Comparison of ENCODE assay signal across 16 cellular contexts in genomic region chr16:66271074-66272060, GRCh38.
DNase-seq lines count a peak whose midpoint lies in the region; ATAC-seq, FAIRE-seq and TF ChIP-seq lines count a peak whose summit lies in the region.
"Had no signal": no experiment of that assay in that cellular context is flagged by ENCODE, and none has a peak within 500 bp of the region (broad histone marks: within the 10 kb centered on the region; RNA-seq: fewer than 3 reads in every experiment).

No MANE protein-coding gene starts in this region.

- intact Hi-C loops in activated CD4-positive, alpha-beta memory T cell treated with anti-CD3 and anti-CD28 coated beads for 36 hours (cut with micrococcal nuclease) = loop anchor here (10.0 kb wide), 1 partner anchor 1147 kb away; the partner anchor contains the start of gene CDH11

- dilution Hi-C loops in keratinocyte (cut with MboI; ENCODE audit: extremely low pct_ligation_motif_present, low sequenced_read_pairs) = no loop called here

- H4K20me1 ChIP-seq in keratinocyte (ENCODE audit: control insufficient read depth, extremely low read depth, insufficient read depth, low read length) = no peaks in the 10 kb centered on the region

- H3K4me3 Mint-ChIP-seq in activated CD4-positive, alpha-beta memory T cell treated with anti-CD3 and anti-CD28 coated beads, Interleukin-2, amount 10 ng/mL, durations not matched to agents 7 days and 5 days = no peak overlapping the region
- H3K4me3 Mint-ChIP-seq in activated CD4-positive, alpha-beta memory T cell treated with anti-CD3 and anti-CD28 coated beads for 36 hours = no peak overlapping the region
- H3K4me3 Mint-ChIP-seq: activated naive CD4-positive, alpha-beta T cell treated with anti-CD3 and anti-CD28 coated beads, Interleukin-2, amount 10 ng/mL, durations not matched to agents 7 days and 5 days; stimulated activated naive B cell treated with anti-CD40 and anti-IgM and Interleukin-4, amounts not matched to agents 10 μg/mL and 1 μg/mL and 100 μg/mL, for 72 hours had no signal

- TF ChIP-seq CTCF in WERI-Rb-1 (IDR thresholded peaks at IDR 0.05; ENCODE audit: low read depth, low read length) (0 out of 2 replicates have a peak, but pooled peaks have one; percentile 4), keratinocyte (optimal IDR thresholded peaks at IDR 0.05 in 1 of 3, IDR thresholded peaks at IDR 0.05 in 1 of 3, conservative IDR thresholded peaks at IDR 0.05 in 1 of 3; ENCODE audit: extremely low read depth in 1 of 3, insufficient read depth in 2 of 3, low read length in 3 of 3) (no peak)

- peak overlapping the region; percentile 69 for H3K27ac ChIP-seq in WERI-Rb-1
- no peak overlapping the region for H3K27ac ChIP-seq in keratinocyte (ENCODE audit: control insufficient read depth, insufficient read depth, low read length)
- H3K27ac ChIP-seq: cardiac muscle cell had no signal

- peaks cover 6% of the 10 kb centered on the region for H3K4me1 Mint-ChIP-seq in activated CD4-positive, alpha-beta memory T cell treated with anti-CD3 and anti-CD28 coated beads, Interleukin-2, amount 10 ng/mL, durations not matched to agents 7 days and 5 days
- H3K4me1 Mint-ChIP-seq in activated CD4-positive, alpha-beta memory T cell treated with anti-CD3 and anti-CD28 coated beads for 36 hours (ENCODE audit: low read depth) = peaks cover 11% of the 10 kb centered on the region

- H3K27me3 Mint-ChIP-seq in activated CD4-positive, alpha-beta memory T cell treated with anti-CD3 and anti-CD28 coated beads, Interleukin-2, amount 10 ng/mL, durations not matched to agents 7 days and 5 days = peaks cover 27% of the 10 kb centered on the region
- H3K27me3 Mint-ChIP-seq in activated CD4-positive, alpha-beta memory T cell treated with anti-CD3 and anti-CD28 coated beads for 36 hours = peaks cover 14% of the 10 kb centered on the region

- H3K27me3 ChIP-seq in WERI-Rb-1 (ENCODE audit: insufficient read depth, low read depth, severe bottlenecking) (no peaks in the 10 kb centered on the region), keratinocyte (ENCODE audit: control insufficient read depth, extremely low read depth, insufficient read depth, low read length) (no peaks in the 10 kb centered on the region)
- H3K27me3 ChIP-seq: SJSA1 had no signal

- no peaks in the 10 kb centered on the region for H3K9me1 ChIP-seq in keratinocyte (ENCODE audit: control insufficient read depth, extremely low read depth, insufficient read depth, low read length)

- H3K9ac ChIP-seq in keratinocyte (ENCODE audit: control insufficient read depth, extremely low read depth, insufficient read depth, low read length) = no peak overlapping the region

- H3K4me2 ChIP-seq in keratinocyte (ENCODE audit: control insufficient read depth, extremely low read depth, insufficient read depth, low read depth, low read length) = peak overlapping the region; percentile 2

- POLR2A ChIA-PET in activated CD4-positive, alpha-beta memory T cell treated with anti-CD3 and anti-CD28 coated beads, Interleukin-2, amount 10 ng/mL, durations not matched to agents 7 days and 5 days (lab: Charles Lee) = no interaction called here
- POLR2A ChIA-PET in activated CD4-positive, alpha-beta memory T cell treated with anti-CD3 and anti-CD28 coated beads for 36 hours (lab: Charles Lee) = no interaction called here

- H3K4me3 ChIP-seq in WERI-Rb-1 (ENCODE audit: low read depth, low read length) (peak overlapping the region; percentile 33), keratinocyte (ENCODE audit: control insufficient read depth in 2 of 3, extremely low read depth in 1 of 3, insufficient read depth in 2 of 3, low read depth in 1 of 3, low read length in 3 of 3) (no peak overlapping the region)
- H3K4me3 ChIP-seq: cardiac muscle cell, HAP-1 had no signal

- H3K27ac Mint-ChIP-seq in activated CD4-positive, alpha-beta memory T cell treated with anti-CD3 and anti-CD28 coated beads, Interleukin-2, amount 10 ng/mL, durations not matched to agents 7 days and 5 days = no peak overlapping the region
- no peak overlapping the region for H3K27ac Mint-ChIP-seq in activated CD4-positive, alpha-beta memory T cell treated with anti-CD3 and anti-CD28 coated beads for 36 hours
- H3K27ac Mint-ChIP-seq: activated naive CD4-positive, alpha-beta T cell treated with anti-CD3 and anti-CD28 coated beads, Interleukin-2, amount 10 ng/mL, durations not matched to agents 7 days and 5 days; naive thymus-derived CD4-positive, alpha-beta T cell; stimulated activated naive B cell treated with anti-CD40 and anti-IgM and Interleukin-4, amounts not matched to agents 10 μg/mL and 1 μg/mL and 100 μg/mL, for 72 hours had no signal

- FAIRE-seq in keratinocyte (lab: Jason Lieb, UNC) (peak; percentile 96), urothelium cell line (lab: Jason Lieb, UNC) (peak; percentile 17)

- H3K36me3 ChIP-seq in WERI-Rb-1 (no peaks in the 10 kb centered on the region), keratinocyte (ENCODE audit: control insufficient read depth in 2 of 2, extremely low read depth in 1 of 2, insufficient read depth in 2 of 2, low read length in 2 of 2) (no peaks in the 10 kb centered on the region)
- H3K36me3 ChIP-seq: cardiac muscle cell, HAP-1, heart left ventricle, SJSA1 had no signal

- ATAC-seq in GM19467 (IDR thresholded peaks at IDR 0.05; ENCODE audit: unreplicated experiment) = no peak

- no peaks in the 10 kb centered on the region for H3K9me3 ChIP-seq in WERI-Rb-1 (ENCODE audit: severe bottlenecking)
- no peaks in the 10 kb centered on the region for H3K9me3 ChIP-seq in keratinocyte (ENCODE audit: control insufficient read depth, low read depth, low read length)
- H3K9me3 ChIP-seq: Caco-2, HAP-1, SJSA1 had no signal

- no peak overlapping the region for H2AFZ ChIP-seq in keratinocyte (ENCODE audit: control insufficient read depth, low read length)

- CTCF ChIA-PET in activated CD4-positive, alpha-beta memory T cell treated with anti-CD3 and anti-CD28 coated beads, Interleukin-2, amount 10 ng/mL, durations not matched to agents 7 days and 5 days (lab: Charles Lee) = interaction anchor here (0.8 to 1.6 kb wide), 4 partner anchors 16 to 73 kb away, joined by 3 to 4 read pairs (median 4); no protein-coding TSS in a partner anchor
- CTCF ChIA-PET in activated CD4-positive, alpha-beta memory T cell treated with anti-CD3 and anti-CD28 coated beads for 36 hours (lab: Charles Lee) = interaction anchor here (0.9 to 2.2 kb wide), 6 partner anchors 9 to 1140 kb away, joined by 3 to 10 read pairs (median 8); no protein-coding TSS in a partner anchor

- no peaks in the 10 kb centered on the region for H3K36me3 Mint-ChIP-seq in activated CD4-positive, alpha-beta memory T cell treated with anti-CD3 and anti-CD28 coated beads, Interleukin-2, amount 10 ng/mL, durations not matched to agents 7 days and 5 days (ENCODE audit: low read depth)
- H3K36me3 Mint-ChIP-seq in activated CD4-positive, alpha-beta memory T cell treated with anti-CD3 and anti-CD28 coated beads for 36 hours = no peaks in the 10 kb centered on the region
- H3K36me3 Mint-ChIP-seq: activated naive CD4-positive, alpha-beta T cell treated with anti-CD3 and anti-CD28 coated beads, Interleukin-2, amount 10 ng/mL, durations not matched to agents 7 days and 5 days; naive thymus-derived CD4-positive, alpha-beta T cell had no signal

- no peaks in the 10 kb centered on the region for H3K9me3 Mint-ChIP-seq in activated CD4-positive, alpha-beta memory T cell treated with anti-CD3 and anti-CD28 coated beads, Interleukin-2, amount 10 ng/mL, durations not matched to agents 7 days and 5 days
- H3K9me3 Mint-ChIP-seq in activated CD4-positive, alpha-beta memory T cell treated with anti-CD3 and anti-CD28 coated beads for 36 hours = no peaks in the 10 kb centered on the region
- H3K9me3 Mint-ChIP-seq: activated naive CD4-positive, alpha-beta T cell treated with anti-CD3 and anti-CD28 coated beads, Interleukin-2, amount 10 ng/mL, durations not matched to agents 7 days and 5 days had no signal

- peaks cover 40% of the 10 kb centered on the region for H3K4me1 ChIP-seq in keratinocyte (ENCODE audit: control insufficient read depth, extremely low read depth, insufficient read depth, low read length)
- H3K4me1 ChIP-seq: HAP-1 had no signal

- H3K79me2 ChIP-seq in keratinocyte (ENCODE audit: control insufficient read depth, insufficient read depth, low read length) = no peaks in the 10 kb centered on the region

- DNase-seq in activated CD4-positive, alpha-beta memory T cell treated with anti-CD3 and anti-CD28 coated beads, Interleukin-2, amount 10 ng/mL, durations not matched to agents 7 days and 5 days = peak; percentile 9
- no peak for DNase-seq in activated CD4-positive, alpha-beta memory T cell treated with anti-CD3 and anti-CD28 coated beads for 36 hours
- no peak for DNase-seq in WERI-Rb-1
- no peak for DNase-seq in keratinocyte (ENCODE audit: low read depth, low spot score)
- peak; percentile 58 for DNase-seq in urothelium cell line (ENCODE audit: low spot score)
- DNase-seq in effector CD4-positive, alpha-beta T cell = no peak
- no peak for DNase-seq in NCI-H2171 (lab: John Stamatoyannopoulos, UW)

Comparison
In these comparisons a context has a peak if more than half of its experiments do, and no peak if none do; other contexts are left out.
1. DNase-seq: peak in activated CD4-positive, alpha-beta memory T cell treated with anti-CD3 and anti-CD28 coated beads, Interleukin-2, amount 10 ng/mL, durations not matched to agents 7 days and 5 days (single experiment) and urothelium cell line (single experiment); none in activated CD4-positive, alpha-beta memory T cell treated with anti-CD3 and anti-CD28 coated beads for 36 hours (single experiment), WERI-Rb-1 (single experiment), keratinocyte (single experiment), effector CD4-positive, alpha-beta T cell (single experiment) and NCI-H2171 (single experiment).